In genomic region chr3:184592411-184593200, GRCh38 we compare ENCODE assay signal across 14 cellular contexts. TPM values are rescaled to one million over a fixed set of nuclear protein-coding genes. Genes with fewer than 3 reads are reported as not detected.
DNase-seq lines count a peak whose midpoint lies in the region; ATAC-seq, FAIRE-seq and TF ChIP-seq lines count a peak whose summit lies in the region.
"Had no signal": no experiment of that assay in that cellular context is flagged by ENCODE, and none has a peak within 500 bp of the region (broad histone marks: within the 10 kb centered on the region; RNA-seq: fewer than 3 reads in every experiment).

No MANE protein-coding gene starts in this region.

- peak in 1 of 2 experiments; percentile 60; a peak in 2 of 4 replicates for TF ChIP-seq EP300 in SK-N-SH (IDR thresholded peaks at IDR 0.05; ENCODE audit: borderline replicate concordance in 1 of 2, low read depth in 1 of 2, low read length in 1 of 2)

- H2AFZ ChIP-seq in GM23338 (no peak overlapping the region), SK-N-SH (ENCODE audit: low read depth) (no peak overlapping the region; the same call in 1 of the 2 replicates)

- no peaks in the 10 kb centered on the region for H3K36me3 ChIP-seq in GM23338 (ENCODE audit: insufficient read depth)
- H3K36me3 ChIP-seq in SK-N-SH (replicated peaks in 1 of 2; ENCODE audit: control insufficient read depth in 1 of 2, insufficient read depth in 2 of 2, low read length in 1 of 2): no peaks in the 10 kb centered on the region
- H3K36me3 ChIP-seq in heart left ventricle: no peaks in the 10 kb centered on the region
- H3K36me3 ChIP-seq in prostate gland: no peaks in the 10 kb centered on the region
- no peaks in the 10 kb centered on the region for H3K36me3 ChIP-seq in mucosa of descending colon (ENCODE audit: low read depth)

- ATAC-seq in GM23338 (peak; percentile 29), heart left ventricle (peak in 3 of 4 donors; percentile 20 to 23 (median 21)), GM19023 (IDR thresholded peaks at IDR 0.05; ENCODE audit: unreplicated experiment) (no peak), mucosa of descending colon (no peak)
- ATAC-seq: naive thymus-derived CD4-positive, alpha-beta T cell; stimulated activated naive B cell treated with anti-CD40 and anti-IgM and Interleukin-4, amounts not matched to agents 10 μg/mL and 1 μg/mL and 100 μg/mL, for 72 hours had no signal

- no peak for TF ChIP-seq CTCF in GM23338 (conservative IDR thresholded peaks at IDR 0.05; ENCODE audit: low read depth in 2 of 2)
- TF ChIP-seq CTCF in SK-N-SH (IDR thresholded peaks at IDR 0.05): no peak
- TF ChIP-seq CTCF in heart left ventricle (IDR thresholded peaks at IDR 0.05): no peak
- TF ChIP-seq CTCF in prostate gland (IDR thresholded peaks at IDR 0.05): no peak
- no peak for TF ChIP-seq CTCF in mucosa of descending colon (IDR thresholded peaks at IDR 0.05)

- POLR2A ChIA-PET in SK-N-SH (lab: Yijun Ruan, JAX): interaction anchor here (0.6 to 2.1 kb wide), 5 partner anchors 12 to 118 kb away, joined by 3 to 19 read pairs (median 4); partner anchors contain the start of genes EPHB3 and MAGEF1

- TF ChIP-seq RAD21 in SK-N-SH (IDR thresholded peaks at IDR 0.05; ENCODE audit: low read length): peak; percentile 24; the same call in 1 of the 2 replicates

- no peaks in the 10 kb centered on the region for H3K9me3 Mint-ChIP-seq in GM23338
- H3K9me3 Mint-ChIP-seq: CD4-positive, alpha-beta memory T cell; IgD-negative memory B cell; naive thymus-derived CD4-positive, alpha-beta T cell; stimulated activated naive B cell treated with anti-CD40 and anti-IgM and Interleukin-4, amounts not matched to agents 10 μg/mL and 1 μg/mL and 100 μg/mL, for 72 hours had no signal

- WGBS in SK-N-SH (ENCODE audit: low lambda C conversion rate): 81% methylated on average over 9 of the region's 15 CpGs
- WGBS in heart left ventricle, 4 donors: 67 to 85% (median 73%) methylated on average over 14 to 15 of the region's 15 CpGs
- 49% methylated on average over 14 of the region's 15 CpGs for WGBS in prostate gland

- H3K4me1 Mint-ChIP-seq in GM23338: peaks cover 42% of the 10 kb centered on the region
- H3K4me1 Mint-ChIP-seq: CD4-positive, alpha-beta memory T cell; IgD-negative memory B cell; naive thymus-derived CD4-positive, alpha-beta T cell; stimulated activated naive B cell treated with anti-CD40 and anti-IgM and Interleukin-4, amounts not matched to agents 10 μg/mL and 1 μg/mL and 100 μg/mL, for 72 hours had no signal

- no peak overlapping the region for H3K4me3 Mint-ChIP-seq in GM23338
- H3K4me3 Mint-ChIP-seq: CD4-positive, alpha-beta memory T cell; IgD-negative memory B cell; naive thymus-derived CD4-positive, alpha-beta T cell; stimulated activated naive B cell treated with anti-CD40 and anti-IgM and Interleukin-4, amounts not matched to agents 10 μg/mL and 1 μg/mL and 100 μg/mL, for 72 hours had no signal

- H3K79me2 ChIP-seq in GM23338 (replicated peaks; ENCODE audit: insufficient read depth) (no peaks in the 10 kb centered on the region), SK-N-SH (ENCODE audit: insufficient read depth) (no peaks in the 10 kb centered on the region)

- no peak overlapping the region for H3K27ac Mint-ChIP-seq in GM23338
- H3K27ac Mint-ChIP-seq: IgD-negative memory B cell; naive thymus-derived CD4-positive, alpha-beta T cell; stimulated activated naive B cell treated with anti-CD40 and anti-IgM and Interleukin-4, amounts not matched to agents 10 μg/mL and 1 μg/mL and 100 μg/mL, for 72 hours had no signal

- intact Hi-C loops in heart left ventricle (cut with DNase I) (no loop called here), prostate gland (cut with DNase I) (no loop called here), mucosa of descending colon (cut with DNase I, micrococcal nuclease) (no loop called here)

- DNase-seq in GM23338 (ENCODE audit: low spot score) (no peak), SK-N-SH (peak; percentile 84), heart left ventricle (peak in 4 of 5 donors; percentile 25 to 62 (median 40)), prostate gland (ENCODE audit: low spot score) (no peak), GM19239 (ENCODE audit: insufficient read length, low spot score) (no peak), NCI-H446 (lab: John Stamatoyannopoulos, UW) (no peak), mucosa of descending colon (no peak)
- DNase-seq: CD4-positive, alpha-beta memory T cell; naive thymus-derived CD4-positive, alpha-beta T cell; NCI-H187 treated with DMSO at 0.1 percent for 48 hours; stimulated activated naive B cell treated with anti-CD40 and anti-IgM and Interleukin-4, amounts not matched to agents 10 μg/mL and 1 μg/mL and 100 μg/mL, for 72 hours had no signal

- H3K4me1 ChIP-seq in GM23338 (ENCODE audit: insufficient read depth) (peaks cover 33% of the 10 kb centered on the region), SK-N-SH (ENCODE audit: control insufficient read depth in 1 of 2, insufficient read depth in 2 of 2, low read depth in 1 of 2, low read length in 1 of 2) (peaks cover 7 to 58% of the 10 kb centered on the region in 2 experiments; a peak in 3 of 4 replicates), heart left ventricle (peaks cover 0 to 34% (median 14%) of the 10 kb centered on the region in 12 donors), prostate gland (replicated peaks) (no peaks in the 10 kb centered on the region), mucosa of descending colon (ENCODE audit: low read depth) (peaks cover 2% of the 10 kb centered on the region)

- TF ChIP-seq POLR2A in heart left ventricle (IDR thresholded peaks at IDR 0.05) (no peak), prostate gland (IDR thresholded peaks at IDR 0.05) (no peak)

- H3K9me2 ChIP-seq in GM23338 (ENCODE audit: insufficient read depth): no peaks in the 10 kb centered on the region
- H3K9me2 ChIP-seq in SK-N-SH: no peaks in the 10 kb centered on the region

- H3F3A ChIP-seq in GM23338 (replicated peaks; ENCODE audit: low read depth) (no peaks in the 10 kb centered on the region), SK-N-SH (replicated peaks; ENCODE audit: insufficient read depth) (no peaks in the 10 kb centered on the region)

- CTCF ChIA-PET in SK-N-SH (lab: Yijun Ruan, JAX): interaction anchor here (0.6 to 2.9 kb wide), 12 partner anchors 10 to 187 kb away, joined by 3 to 19 read pairs (median 3); partner anchors contain the start of gene EPHB3

- H3K36me3 Mint-ChIP-seq in GM23338 (ENCODE audit: low read depth): no peaks in the 10 kb centered on the region
- H3K36me3 Mint-ChIP-seq: CD4-positive, alpha-beta memory T cell; IgD-negative memory B cell; naive thymus-derived CD4-positive, alpha-beta T cell; stimulated activated naive B cell treated with anti-CD40 and anti-IgM and Interleukin-4, amounts not matched to agents 10 μg/mL and 1 μg/mL and 100 μg/mL, for 72 hours had no signal

- H3K4me3 ChIP-seq in GM23338 (no peak overlapping the region), SK-N-SH (ENCODE audit: low read depth in 2 of 2, low read length in 1 of 2) (no peak overlapping the region), heart left ventricle (no peak overlapping the region), prostate gland (no peak overlapping the region), mucosa of descending colon (no peak overlapping the region)

- H3K27me3 ChIP-seq in GM23338 (ENCODE audit: insufficient read depth) (peaks cover 79% of the 10 kb centered on the region), SK-N-SH (ENCODE audit: insufficient read depth) (no peaks in the 10 kb centered on the region), heart left ventricle (no peaks in the 10 kb centered on the region), prostate gland (replicated peaks; ENCODE audit: insufficient read depth) (no peaks in the 10 kb centered on the region)

- H4K20me1 ChIP-seq in GM23338 (replicated peaks; ENCODE audit: insufficient read depth): no peaks in the 10 kb centered on the region
- no peaks in the 10 kb centered on the region for H4K20me1 ChIP-seq in SK-N-SH (ENCODE audit: insufficient read depth)

- no peak overlapping the region for H3K9ac ChIP-seq in SK-N-SH

- no peaks in the 10 kb centered on the region for H3K9me3 ChIP-seq in SK-N-SH
- H3K9me3 ChIP-seq in heart left ventricle: no peaks in the 10 kb centered on the region
- H3K9me3 ChIP-seq in prostate gland: no peaks in the 10 kb centered on the region
- H3K9me3 ChIP-seq in mucosa of descending colon: no peaks in the 10 kb centered on the region

- H3K4me2 ChIP-seq in GM23338 (peak overlapping the region; percentile 55; the same call in 1 of the 2 replicates), SK-N-SH (no peak overlapping the region)

- FAIRE-seq in GM19239 (lab: Jason Lieb, UNC): no peak
- FAIRE-seq: H54 had no signal

- no peak overlapping the region for H3K27ac ChIP-seq in GM23338 (ENCODE audit: low read depth)
- H3K27ac ChIP-seq in SK-N-SH (ENCODE audit: low read depth in 2 of 2, low read length in 1 of 2): peak overlapping the region in 1 of 2 experiments; percentile 77; a peak in 2 of 4 replicates
- peak overlapping the region in 2 of 12 donors; percentile 22 to 45 for H3K27ac ChIP-seq in heart left ventricle
- peak overlapping the region; percentile 42 to 46 for H3K27ac ChIP-seq in prostate gland

- H3K27me3 Mint-ChIP-seq in GM23338 (ENCODE audit: insufficient read depth, low read depth, poor library complexity): peaks cover 33% of the 10 kb centered on the region

TF ChIP-seq in GM23338, 12 proteins besides CTCF, POLR2A, EP300 and RAD21 (continues in another document):
- no peak for TF ChIP-seq NANOG (IDR thresholded peaks at IDR 0.05; ENCODE audit: borderline replicate concordance)
- TF ChIP-seq ZNF331 (CRISPR knock-in tag; IDR thresholded peaks at IDR 0.05; ENCODE audit: low read depth): no peak
- TF ChIP-seq POLR2AphosphoS5 (IDR thresholded peaks at IDR 0.05; ENCODE audit: low read depth): no peak
- TF ChIP-seq EZH2phosphoT487 (IDR thresholded peaks at IDR 0.05; ENCODE audit: unreplicated experiment): no peak

TF ChIP-seq in SK-N-SH, 30 proteins besides CTCF, POLR2A, EP300 and RAD21 (continues in another document):
- TF ChIP-seq, protein P1, sequence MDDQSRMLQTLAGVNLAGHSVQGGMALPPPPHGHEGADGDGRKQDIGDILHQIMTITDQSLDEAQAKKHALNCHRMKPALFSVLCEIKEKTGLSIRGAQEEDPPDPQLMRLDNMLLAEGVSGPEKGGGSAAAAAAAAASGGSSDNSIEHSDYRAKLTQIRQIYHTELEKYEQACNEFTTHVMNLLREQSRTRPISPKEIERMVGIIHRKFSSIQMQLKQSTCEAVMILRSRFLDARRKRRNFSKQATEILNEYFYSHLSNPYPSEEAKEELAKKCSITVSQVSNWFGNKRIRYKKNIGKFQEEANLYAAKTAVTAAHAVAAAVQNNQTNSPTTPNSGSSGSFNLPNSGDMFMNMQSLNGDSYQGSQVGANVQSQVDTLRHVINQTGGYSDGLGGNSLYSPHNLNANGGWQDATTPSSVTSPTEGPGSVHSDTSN (IDR thresholded peaks at IDR 0.05): no peak
- TF ChIP-seq FOXJ3 (CRISPR knock-in tag; IDR thresholded peaks at IDR 0.05): peak; percentile 57; the same call in 1 of the 2 replicates

RNA-seq across cellular contexts. Expression of gene EPHB3, which starts 31.0 kb away (rescaled TPM):
- total RNA-seq in GM23338 (2014; rRNA removed; shearing (Covaris generic)): 1.0 and 2.0 TPM in 2 replicates
- 0.54 and 0.57 TPM in 2 replicates for polyA plus RNA-seq in GM23338 (2016; fragmentation: Nextera tagmentation; extraction: Ambion mirVana)
- 2.1 and 4.2 TPM in 2 replicates for polyA plus RNA-seq in SK-N-SH (2012; rRNA removed)
- polyA plus RNA-seq in SK-N-SH (2012; cell fraction: cytosol; rRNA removed): 1.5 and 2.0 TPM in 2 replicates
- 10.0 and 14.1 TPM in 2 replicates for polyA plus RNA-seq in SK-N-SH (2012; cell fraction: nucleus; rRNA removed)
- 1 to 10 TPM in 8 of 9 donors, under 1 TPM in 1; 1.00 to 4.6 (median 2.4) TPM for total RNA-seq in heart left ventricle
- 1 to 10 TPM; 1.4 TPM for polyA plus RNA-seq in heart left ventricle
- total RNA-seq in prostate gland: 10 to 100 TPM; 11.9 to 25.2 TPM
- total RNA-seq in mucosa of descending colon: 10 to 100 TPM; 14.1 to 57.2 (median 33.6) TPM
- polyA plus RNA-seq: IgD-negative memory B cell had no signal

Comparison
In these comparisons a context has a peak if more than half of its experiments do, and no peak if none do; other contexts are left out.
1. ATAC-seq: peak in GM23338 (single experiment) and heart left ventricle (3 of 4); none in GM19023 (single experiment) and mucosa of descending colon (single experiment).
2. DNase-seq: peak in SK-N-SH (single experiment) and heart left ventricle (4 of 5); none in GM23338 (single experiment), prostate gland (single experiment), GM19239 (single experiment), NCI-H446 (0 of 2) and mucosa of descending colon (0 of 3).